Comparison of ENCODE assay signal across 1 cellular context in genomic region chr21:44486302-44486701, GRCh38.
TF ChIP-seq lines count a peak whose summit lies in the region.

No MANE protein-coding gene starts in this region.

TF ChIP-seq in SK-N-SH, 30 proteins besides CTCF, POLR2A, EP300 and RAD21 (continued from another document):
- no peak for TF ChIP-seq REST (IDR thresholded peaks at IDR 0.05; ENCODE audit: low read depth, low read length)
- no peak for TF ChIP-seq MEF2A (IDR thresholded peaks at IDR 0.05; ENCODE audit: borderline replicate concordance, low read depth)
